Comparison of ENCODE assay signal across 1 cellular context in genomic region chr14:31292962-31293616, GRCh38.
TF ChIP-seq lines count a peak whose summit lies in the region.

No MANE protein-coding gene starts in this region.

TF ChIP-seq in WTC11, 78 proteins besides CTCF, POLR2A, EP300 and RAD21 (continued from another document):
- no peak for TF ChIP-seq ERG (CRISPR knock-in tag; IDR thresholded peaks at IDR 0.05)
